In the genomic region with DNA sequence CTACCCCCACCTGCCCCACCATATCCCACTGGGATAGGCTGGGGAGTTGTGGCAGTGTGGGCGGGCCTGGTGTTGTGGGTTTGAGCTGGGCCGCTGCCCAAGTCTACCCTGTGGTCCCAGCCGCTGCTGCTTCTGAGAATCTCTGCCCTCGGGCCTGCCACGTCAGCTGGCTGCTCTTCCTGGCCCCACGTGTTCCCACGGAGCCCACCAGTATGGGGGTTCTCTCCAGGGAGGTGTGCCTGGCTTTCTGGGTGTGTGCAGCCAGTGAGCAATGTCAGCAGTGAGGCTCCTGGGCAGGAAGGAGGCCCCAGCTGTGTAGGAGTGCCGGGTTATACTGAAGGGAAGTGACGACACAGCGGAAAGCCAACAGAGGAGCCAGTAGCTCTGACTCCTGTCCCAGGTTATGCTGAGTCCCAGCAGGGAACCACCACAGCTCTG, we compare ENCODE assay signal across 1 cellular context.
TF ChIP-seq lines count a peak whose summit lies in the region.

No MANE protein-coding gene starts in this region.

TF ChIP-seq in neural cell, 6 proteins besides CTCF, POLR2A, EP300 and RAD21:
- TF ChIP-seq EZH2 (IDR thresholded peaks at IDR 0.05; ENCODE audit: borderline replicate concordance, insufficient read depth, low read length, poor library complexity, severe bottlenecking) = no peak
- no peak for TF ChIP-seq MXI1 (conservative IDR thresholded peaks at IDR 0.05; ENCODE audit: poor library complexity, severe bottlenecking)
- no peak for TF ChIP-seq TAF1 (IDR thresholded peaks at IDR 0.05; ENCODE audit: low read depth)
- TF ChIP-seq POLR2AphosphoS5 (IDR thresholded peaks at IDR 0.05) = no peak
